In genomic region chr1:242425232-242425631, GRCh38 we compare ENCODE assay signal across 15 cellular contexts.
A peak's percentile ranks its signal among the peaks of the same experiment; 100 is the strongest.
DNase-seq lines count a peak whose midpoint lies in the region; ATAC-seq and TF ChIP-seq lines count a peak whose summit lies in the region.
"Had no signal": no experiment of that assay in that cellular context is flagged by ENCODE, and none has a peak within 500 bp of the region (broad histone marks: within the 10 kb centered on the region; RNA-seq: fewer than 3 reads in every experiment).

No MANE protein-coding gene starts in this region.

- TF ChIP-seq POLR2A in adrenal gland (IDR thresholded peaks at IDR 0.05) (no peak), testis (IDR thresholded peaks at IDR 0.05) (no peak)

- H3K27me3 ChIP-seq in adrenal gland (no peaks in the 10 kb centered on the region), testis (no peaks in the 10 kb centered on the region)
- H3K27me3 ChIP-seq: heart left ventricle had no signal

- no peak overlapping the region for H3K27ac ChIP-seq in 22Rv1
- H3K27ac ChIP-seq in adrenal gland = no peak overlapping the region
- H3K27ac ChIP-seq in testis = no peak overlapping the region
- H3K27ac ChIP-seq: heart left ventricle, VCaP had no signal

- 75 to 84% (median 79%) methylated on average over 4 of the region's 4 CpGs for WGBS in adrenal gland, 4 donors
- 84 to 89% methylated on average over 4 of the region's 4 CpGs for WGBS in testis, 2 donors

- peak; percentile 72 for TF ChIP-seq CTCF in 22Rv1 (IDR thresholded peaks at IDR 0.05)
- TF ChIP-seq CTCF in GM12864 (IDR thresholded peaks at IDR 0.05; ENCODE audit: low read depth, low read length, missing control alignments) = peak; percentile 26
- no peak for TF ChIP-seq CTCF in adrenal gland (IDR thresholded peaks at IDR 0.05)
- no peak for TF ChIP-seq CTCF in testis (IDR thresholded peaks at IDR 0.05)

- no peaks in the 10 kb centered on the region for H3K36me3 ChIP-seq in adrenal gland (replicated peaks in 1 of 2)
- no peaks in the 10 kb centered on the region for H3K36me3 ChIP-seq in testis (ENCODE audit: low read depth, missing control alignments)
- H3K36me3 ChIP-seq: HAP-1, heart left ventricle had no signal

- DNase-seq in GM12864 (ENCODE audit: low read depth) (no peak), RKO (ENCODE audit: low spot score) (peak; percentile 82), adrenal gland (no peak), testis (no peak)
- DNase-seq in T-helper 2 cell treated with Interferon-gamma antibody and Interleukin-4, amounts not matched to agents 5 μg/mL and 100 μg/mL, for 36 hours (ENCODE audit: low spot score) = no peak
- DNase-seq: activated naive CD4-positive, alpha-beta T cell; heart left ventricle; NCI-H526 treated with DMSO at 0.1 percent for 48 hours had no signal

- no peaks in the 10 kb centered on the region for H3K9me3 Mint-ChIP-seq in T-helper 2 cell treated with Interferon-gamma antibody and Interleukin-4, amounts not matched to agents 5 μg/mL and 100 μg/mL, for 36 hours

- H3K9me3 ChIP-seq in adrenal gland (replicated peaks in 1 of 3) (no peaks in the 10 kb centered on the region), testis (no peaks in the 10 kb centered on the region)
- H3K9me3 ChIP-seq: HAP-1, heart left ventricle had no signal

- no peak overlapping the region for H3K4me3 Mint-ChIP-seq in T-helper 2 cell treated with Interferon-gamma antibody and Interleukin-4, amounts not matched to agents 5 μg/mL and 100 μg/mL, for 36 hours
- H3K4me3 Mint-ChIP-seq: CD4-positive, CD25-positive, alpha-beta regulatory T cell had no signal

- no peak overlapping the region for H3K27ac Mint-ChIP-seq in T-helper 2 cell treated with Interferon-gamma antibody and Interleukin-4, amounts not matched to agents 5 μg/mL and 100 μg/mL, for 36 hours
- H3K27ac Mint-ChIP-seq: CD4-positive, CD25-positive, alpha-beta regulatory T cell had no signal

- H3K4me1 Mint-ChIP-seq in T-helper 2 cell treated with Interferon-gamma antibody and Interleukin-4, amounts not matched to agents 5 μg/mL and 100 μg/mL, for 36 hours (ENCODE audit: low read depth) = no peaks in the 10 kb centered on the region
- H3K4me1 Mint-ChIP-seq: CD4-positive, CD25-positive, alpha-beta regulatory T cell had no signal

- H3K27me3 Mint-ChIP-seq in T-helper 2 cell treated with Interferon-gamma antibody and Interleukin-4, amounts not matched to agents 5 μg/mL and 100 μg/mL, for 36 hours (ENCODE audit: low read depth) = no peaks in the 10 kb centered on the region

- peak; percentile 42 for ATAC-seq in HG03469 (IDR thresholded peaks at IDR 0.05; ENCODE audit: unreplicated experiment)
- no peak for ATAC-seq in HG03280 (IDR thresholded peaks at IDR 0.05; ENCODE audit: unreplicated experiment)
- ATAC-seq: heart left ventricle had no signal

- H3K36me3 Mint-ChIP-seq in T-helper 2 cell treated with Interferon-gamma antibody and Interleukin-4, amounts not matched to agents 5 μg/mL and 100 μg/mL, for 36 hours (ENCODE audit: low read depth) = no peaks in the 10 kb centered on the region
- H3K36me3 Mint-ChIP-seq: CD4-positive, CD25-positive, alpha-beta regulatory T cell had no signal

- H3K4me3 ChIP-seq in GM12864 (ENCODE audit: low read depth, low read length) = no peak overlapping the region
- no peak overlapping the region for H3K4me3 ChIP-seq in adrenal gland
- H3K4me3 ChIP-seq in testis = no peak overlapping the region
- H3K4me3 ChIP-seq: HAP-1, heart left ventricle, smooth muscle cell had no signal

- H3K4me1 ChIP-seq in adrenal gland (replicated peaks in 1 of 2) (peaks cover 0 to 11% of the 10 kb centered on the region in 2 donors), testis (no peaks in the 10 kb centered on the region)
- H3K4me1 ChIP-seq: heart left ventricle had no signal

- intact Hi-C loops in adrenal gland (cut with DNase I) (no loop called here), testis (cut with DNase I; ENCODE audit: low total_unique reads) (no loop called here)

Comparison
In these comparisons a context has a peak if more than half of its experiments do, and no peak if none do; other contexts are left out.
1. CTCF ChIP-seq: peak in 22Rv1 (single experiment) and GM12864 (single experiment); none in adrenal gland (0 of 6) and testis (0 of 3).